ENCODE assay signal across 20 cellular contexts in the genomic region with DNA sequence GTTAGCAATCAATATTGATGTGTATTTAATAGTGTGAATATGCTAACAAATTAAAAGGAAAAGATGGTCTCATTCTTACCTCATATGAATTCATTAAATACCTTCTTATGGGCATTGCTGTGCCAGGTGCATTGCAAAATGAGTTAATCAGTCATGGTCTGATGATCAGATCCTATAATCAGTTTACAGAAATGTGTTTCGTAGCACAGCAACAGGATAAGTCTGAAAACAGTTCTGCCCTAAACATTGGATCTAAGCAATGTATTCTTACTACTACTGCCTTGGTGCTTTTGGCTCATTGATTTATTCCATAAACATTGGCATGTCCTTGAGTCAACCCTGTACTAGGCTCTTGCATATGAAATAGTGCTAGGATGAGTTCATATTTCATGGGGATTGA.
"Had no signal": no experiment of that assay in that cellular context is flagged by ENCODE, and none has a peak within 500 bp of the region (broad histone marks: within the 10 kb centered on the region; RNA-seq: fewer than 3 reads in every experiment).

No MANE protein-coding gene starts in this region.

- H3K27me3 ChIP-seq: esophagus muscularis mucosa, ovary, sigmoid colon, spleen, testis had no signal

- H3K4me3 ChIP-seq: esophagus muscularis mucosa, lower lobe of right lung, ovary, sigmoid colon, spleen, testis had no signal

- FAIRE-seq: endothelial cell of umbilical vein had no signal

- H3K27ac ChIP-seq: esophagus muscularis mucosa, lower lobe of right lung, ovary, sigmoid colon, testis, VCaP had no signal

- H3K36me3 ChIP-seq: esophagus muscularis mucosa, lower lobe of right lung, ovary, sigmoid colon, spleen had no signal

- ATAC-seq: left cardiac atrium; lower lobe of right lung; natural killer cell; stimulated activated memory B cell treated with anti-CD40 and anti-IgM and Interleukin-4, amounts not matched to agents 10 μg/mL and 1 μg/mL and 100 μg/mL, for 72 hours had no signal

- DNase-seq: activated CD4-positive, alpha-beta memory T cell treated with anti-CD3 and anti-CD28 coated beads for 36 hours; activated CD4-positive, CD25-positive, alpha-beta regulatory T cell treated with anti-CD3 and anti-CD28 coated beads, Interleukin-2, amount 50 U/mL, for 72 hours; activated naive CD4-positive, alpha-beta T cell; activated naive CD8-positive, alpha-beta T cell treated with anti-CD3 and anti-CD28 coated beads for 36 hours; activated T-cell treated with anti-CD3 and anti-CD28 coated beads for 4 hours; amniotic stem cell; dermis blood vessel endothelial cell; effector memory CD4-positive, alpha-beta T cell; left cardiac atrium; lower lobe of right lung; natural killer cell; ovary; sigmoid colon; spleen; stimulated activated CD4-positive, alpha-beta T cell treated with anti-CD3 and anti-CD28 coated beads, Interleukin-4, amount 100 ng/mL, for 4 hours; testis had no signal

- H3K4me1 ChIP-seq: lower lobe of right lung, sigmoid colon, spleen, testis had no signal

- H3K9me3 ChIP-seq: esophagus muscularis mucosa, lower lobe of right lung, ovary, sigmoid colon, testis had no signal
